Comparison of ENCODE assay signal across 23 cellular contexts in genomic region chr1:100348549-100349144, GRCh38.
"Had no signal": no experiment of that assay in that cellular context is flagged by ENCODE, and none has a peak within 500 bp of the region (broad histone marks: within the 10 kb centered on the region; RNA-seq: fewer than 3 reads in every experiment).

No MANE protein-coding gene starts in this region.

- ATAC-seq: effector memory CD8-positive, alpha-beta T cell; left ventricle myocardium superior; naive thymus-derived CD4-positive, alpha-beta T cell; psoas muscle; sciatic nerve; stimulated activated memory B cell treated with anti-CD40 and anti-IgM and Interleukin-4, amounts not matched to agents 10 μg/mL and 1 μg/mL and 100 μg/mL, for 72 hours had no signal

- H3K9me3 ChIP-seq: psoas muscle, spleen, tibial artery had no signal

- H3K4me3 Mint-ChIP-seq: effector memory CD8-positive, alpha-beta T cell; stimulated activated memory B cell treated with anti-CD40 and anti-IgM and Interleukin-4, amounts not matched to agents 10 μg/mL and 1 μg/mL and 100 μg/mL, for 72 hours; stimulated activated naive CD8-positive, alpha-beta T cell treated with anti-CD3 and anti-CD28 coated beads, Interleukin-15, Interleukin-2, amounts not matched to agents 100 ng/mL and 50 ng/mL, for 24 hours had no signal

- H3K36me3 Mint-ChIP-seq: stimulated activated memory B cell treated with anti-CD40 and anti-IgM and Interleukin-4, amounts not matched to agents 10 μg/mL and 1 μg/mL and 100 μg/mL, for 72 hours had no signal

- H3K4me3 ChIP-seq: lung, psoas muscle, spleen, tibial artery had no signal

- H3K36me3 ChIP-seq: spleen, tibial artery had no signal

- H3K27ac Mint-ChIP-seq: effector memory CD8-positive, alpha-beta T cell; stimulated activated memory B cell treated with anti-CD40 and anti-IgM and Interleukin-4, amounts not matched to agents 10 μg/mL and 1 μg/mL and 100 μg/mL, for 72 hours; stimulated activated naive CD8-positive, alpha-beta T cell treated with anti-CD3 and anti-CD28 coated beads, Interleukin-15, Interleukin-2, amounts not matched to agents 100 ng/mL and 50 ng/mL, for 24 hours had no signal

- H3K9me3 Mint-ChIP-seq: effector memory CD8-positive, alpha-beta T cell; stimulated activated memory B cell treated with anti-CD40 and anti-IgM and Interleukin-4, amounts not matched to agents 10 μg/mL and 1 μg/mL and 100 μg/mL, for 72 hours; stimulated activated naive CD8-positive, alpha-beta T cell treated with anti-CD3 and anti-CD28 coated beads, Interleukin-15, Interleukin-2, amounts not matched to agents 100 ng/mL and 50 ng/mL, for 24 hours had no signal

- H3K27me3 Mint-ChIP-seq: effector memory CD8-positive, alpha-beta T cell; stimulated activated memory B cell treated with anti-CD40 and anti-IgM and Interleukin-4, amounts not matched to agents 10 μg/mL and 1 μg/mL and 100 μg/mL, for 72 hours; stimulated activated naive CD8-positive, alpha-beta T cell treated with anti-CD3 and anti-CD28 coated beads, Interleukin-15, Interleukin-2, amounts not matched to agents 100 ng/mL and 50 ng/mL, for 24 hours had no signal

- H3K27me3 ChIP-seq: spleen, tibial artery had no signal

- H3K27ac ChIP-seq: epithelial cell of prostate, psoas muscle, spleen, tibial artery had no signal

- DNase-seq: central memory CD4-positive, alpha-beta T cell; cortex of kidney; effector memory CD8-positive, alpha-beta T cell; foreskin melanocyte; head of caudate nucleus; hippocampal formation; left colon; left ventricle myocardium superior; mesenchymal stem cell; naive thymus-derived CD4-positive, alpha-beta T cell; occipital lobe; psoas muscle; retina; spleen; stimulated activated CD4-positive, alpha-beta T cell treated with anti-CD3 and anti-CD28 coated beads, Interleukin-15, amount 100 ng/mL, for 24 hours; stimulated activated CD4-positive, alpha-beta T cell treated with anti-CD3 and anti-CD28 coated beads, Interleukin-1b, Interleukin-23, amount 100 ng/mL, for 48 hours; stimulated activated CD4-positive, alpha-beta T cell treated with anti-CD3 and anti-CD28 coated beads, Interleukin-4, amount 100 ng/mL, for 24 hours; tibial artery had no signal
